In genomic region chr2:113889471-113890252, GRCh38 we compare ENCODE assay signal across 8 cellular contexts. TPM values are rescaled to one million over a fixed set of nuclear protein-coding genes. Genes with fewer than 3 reads are reported as not detected.
DNase-seq lines count a peak whose midpoint lies in the region; ATAC-seq and TF ChIP-seq lines count a peak whose summit lies in the region.

Gene ACTR3, plus strand, starts transcription at chr2:113890089. Its CDS starts 191 bp downstream, at chr2:113890280.

- H3K27me3 ChIP-seq in H9 (ENCODE audit: insufficient read depth, low read length) (no peaks in the 10 kb centered on the region), MG63 (no peaks in the 10 kb centered on the region)

- H4K5ac ChIP-seq in H9 (ENCODE audit: insufficient read length, low read depth, low read length): peak within 1 kb of the TSS; percentile 98

- H2BK12ac ChIP-seq in H9 (ENCODE audit: insufficient read length, low read depth, low read length): peak within 1 kb of the TSS; percentile 92

- peaks cover 0 to 19% (median 2%) of the 10 kb centered on the region in 3 experiments; a peak in 3 of 7 replicates for H3K36me3 Mint-ChIP-seq in H9 (ENCODE audit: insufficient read depth in 1 of 3, low read depth in 3 of 3)
- peaks cover 43% of the 10 kb centered on the region for H3K36me3 Mint-ChIP-seq in natural killer cell treated with Interleukin-12 subunit alpha and Interleukin-12 subunit beta and Interleukin-15 and Interleukin-18, amount 100 ng/mL, for 72 hours

- H3K36me3 ChIP-seq in ES-I3 (ENCODE audit: insufficient read depth, low read length): no peaks in the 10 kb centered on the region
- H3K36me3 ChIP-seq in MG63: peaks cover 18% of the 10 kb centered on the region

- DNase-seq in H9: peak; percentile 98
- DNase-seq in MG63: peak; percentile 97
- DNase-seq in SHP77 treated with DMSO at 0.1 percent for 48 hours (lab: John Stamatoyannopoulos, UW): peak; percentile 90
- DNase-seq in activated effector memory CD4-positive, alpha-beta T cell treated with anti-CD3 and anti-CD28 coated beads, Interleukin-2, amount 50 U/mL, for 16 hours: peak; percentile 99
- peak; percentile 99 for DNase-seq in fibroblast of pulmonary artery (ENCODE audit: low read depth)
- peak; percentile 99 for DNase-seq in natural killer cell treated with Interleukin-12 subunit alpha and Interleukin-12 subunit beta and Interleukin-15 and Interleukin-18, amount 100 ng/mL, for 72 hours (ENCODE audit: low spot score)
- DNase-seq in stimulated activated naive CD8-positive, alpha-beta T cell treated with anti-CD3 and anti-CD28 coated beads, Interleukin-15, Interleukin-2, amounts not matched to agents 100 U/mL and 50 U/mL, for 24 hours: peak; percentile 99

- H2AFZ ChIP-seq in H9 (ENCODE audit: low read length): peak within 1 kb of the TSS; percentile 65

- peak within 1 kb of the TSS; percentile 54 for H2BK5ac ChIP-seq in H9 (ENCODE audit: insufficient read length, low read length)

- H2BK20ac ChIP-seq in H9 (ENCODE audit: low read depth, low read length, poor library complexity, severe bottlenecking): no peak within 1 kb of the TSS

- peaks cover 26% of the 10 kb centered on the region for H3K4me1 ChIP-seq in ES-I3 (ENCODE audit: insufficient read depth, low read length)
- peaks cover 4% of the 10 kb centered on the region for H3K4me1 ChIP-seq in H9 (ENCODE audit: insufficient read depth, low read length)

- peak within 1 kb of the TSS; percentile 79; the same call in 1 of the 2 replicates for H3K4ac ChIP-seq in H9 (ENCODE audit: low read depth, low read length)

- H3K9me3 ChIP-seq in ES-I3 (ENCODE audit: control insufficient read depth, insufficient read depth, low read length) (no peaks in the 10 kb centered on the region), H9 (ENCODE audit: control insufficient read depth, low read depth, low read length) (no peaks in the 10 kb centered on the region), MG63 (no peaks in the 10 kb centered on the region)

- peak within 1 kb of the TSS; percentile 99; the same call in 1 of the 2 replicates for H3K14ac ChIP-seq in H9 (ENCODE audit: insufficient read depth, low read length)

- peak within 1 kb of the TSS; percentile 97 for H3K18ac ChIP-seq in H9 (ENCODE audit: insufficient read length, low read depth, low read length)

- no peak within 1 kb of the TSS for H4K91ac ChIP-seq in H9 (ENCODE audit: insufficient read length, low read depth, low read length)

- H3K9ac ChIP-seq in ES-I3 (ENCODE audit: low read depth, low read length) (peak within 1 kb of the TSS; percentile 88), H9 (ENCODE audit: extremely low read depth, insufficient read length, low read length) (peak within 1 kb of the TSS; percentile 94)

- peaks cover 58 to 63% of the 10 kb centered on the region in 2 experiments for H3K4me1 Mint-ChIP-seq in H9
- H3K4me1 Mint-ChIP-seq in natural killer cell treated with Interleukin-12 subunit alpha and Interleukin-12 subunit beta and Interleukin-15 and Interleukin-18, amount 100 ng/mL, for 72 hours (ENCODE audit: low read depth in 2 of 2): peaks cover 64 to 81% of the 10 kb centered on the region in 2 donors

- H3K23ac ChIP-seq in H9 (ENCODE audit: insufficient read length, low read depth, low read length): no peak within 1 kb of the TSS

- no CpG with 5 or more reads among the region's 51 CpGs for WGBS in H9 (ENCODE audit: extremely low coverage, insufficient read length, low lambda C conversion rate)

- no peak within 1 kb of the TSS for H3K56ac ChIP-seq in H9 (ENCODE audit: insufficient read length, low read depth, low read length)

- peaks cover 3% of the 10 kb centered on the region for H3K79me1 ChIP-seq in H9 (ENCODE audit: insufficient read depth, low read depth, low read length, poor library complexity, severe bottlenecking)

- H3K27ac ChIP-seq in H9 (ENCODE audit: insufficient read length, low read depth, low read length): peak within 1 kb of the TSS; percentile 99

- peaks cover 5% of the 10 kb centered on the region for H3K23me2 ChIP-seq in H9 (ENCODE audit: insufficient read length, low read depth, low read length, poor library complexity, severe bottlenecking)

- ATAC-seq in natural killer cell treated with Interleukin-12 subunit alpha and Interleukin-12 subunit beta and Interleukin-15 and Interleukin-18, amount 100 ng/mL, for 72 hours: peak; percentile 90 to 94
- ATAC-seq in stimulated activated naive CD8-positive, alpha-beta T cell treated with anti-CD3 and anti-CD28 coated beads, Interleukin-15, Interleukin-2, amounts not matched to agents 100 U/mL and 50 U/mL, for 24 hours: peak; percentile 89

- H3K4me3 ChIP-seq in MG63 (peak within 1 kb of the TSS; percentile 94), fibroblast of pulmonary artery (replicated peaks; ENCODE audit: low read depth, low read length) (peak within 1 kb of the TSS; percentile 81)

- no peaks in the 10 kb centered on the region for H3K9me3 Mint-ChIP-seq in H9
- no peaks in the 10 kb centered on the region for H3K9me3 Mint-ChIP-seq in natural killer cell treated with Interleukin-12 subunit alpha and Interleukin-12 subunit beta and Interleukin-15 and Interleukin-18, amount 100 ng/mL, for 72 hours

- H3K79me2 ChIP-seq in H9 (ENCODE audit: insufficient read depth, low read length): peaks cover 6% of the 10 kb centered on the region; the same call in 1 of the 2 replicates

- H4K20me1 ChIP-seq in H9 (ENCODE audit: control insufficient read depth, insufficient read depth, insufficient read length): no peaks in the 10 kb centered on the region

- no peak within 1 kb of the TSS for H2BK15ac ChIP-seq in H9 (ENCODE audit: low read depth, low read length)

- no peak within 1 kb of the TSS for H4K8ac ChIP-seq in H9 (replicated peaks; ENCODE audit: insufficient read length, low read depth, low read length)

- peak within 1 kb of the TSS; percentile 96 for H3T11ph ChIP-seq in H9 (ENCODE audit: low read length)

- H2BK120ac ChIP-seq in H9 (ENCODE audit: low read depth, low read length, poor library complexity, severe bottlenecking): peak within 1 kb of the TSS; percentile 98

- peak within 1 kb of the TSS; percentile 95 for H3K4me2 ChIP-seq in H9 (ENCODE audit: insufficient read depth, insufficient read length, low read length)

- peak within 1 kb of the TSS; percentile 99 to 100 (median 100) for H3K27ac Mint-ChIP-seq in H9
- peak within 1 kb of the TSS; percentile 95 to 98 for H3K27ac Mint-ChIP-seq in natural killer cell treated with Interleukin-12 subunit alpha and Interleukin-12 subunit beta and Interleukin-15 and Interleukin-18, amount 100 ng/mL, for 72 hours

- H2AK5ac ChIP-seq in H9 (ENCODE audit: insufficient read length, low read length): no peak within 1 kb of the TSS

- no peaks in the 10 kb centered on the region for H3K27me3 Mint-ChIP-seq in H9 (ENCODE audit: low read depth)
- H3K27me3 Mint-ChIP-seq in natural killer cell treated with Interleukin-12 subunit alpha and Interleukin-12 subunit beta and Interleukin-15 and Interleukin-18, amount 100 ng/mL, for 72 hours: no peaks in the 10 kb centered on the region

- peak within 1 kb of the TSS; percentile 92 to 95 for H3K4me3 Mint-ChIP-seq in H9
- peak within 1 kb of the TSS; percentile 95 for H3K4me3 Mint-ChIP-seq in natural killer cell treated with Interleukin-12 subunit alpha and Interleukin-12 subunit beta and Interleukin-15 and Interleukin-18, amount 100 ng/mL, for 72 hours

- no peak for TF ChIP-seq CTCF in H9 (conservative IDR thresholded peaks at IDR 0.05)
- TF ChIP-seq CTCF in fibroblast of pulmonary artery (IDR thresholded peaks at IDR 0.05; ENCODE audit: low read length, missing control alignments): peak; percentile 15

RNA-seq across cellular contexts. Expression of gene ACTR3, which starts in this region (rescaled TPM):
- total RNA-seq in H9 (2021): 180 and 183 TPM in 2 replicates
- total RNA-seq in MG63 (2014; rRNA removed; shearing (Covaris generic); ENCODE audit: low replicate concordance): 378 and 428 TPM in 2 replicates
- 100 to 1,000 TPM; 466 to 661 TPM for total RNA-seq in natural killer cell treated with Interleukin-12 subunit alpha and Interleukin-12 subunit beta and Interleukin-15 and Interleukin-18, amount 100 ng/mL, for 72 hours

Comparison
In these comparisons a context has a peak if more than half of its experiments do, and no peak if none do; other contexts are left out.
1. Peak in every context shown above with its lines: DNase-seq, ATAC-seq, H3K4me3 ChIP-seq and H3K27ac ChIP-seq.